Comparison of ENCODE assay signal across 1 cellular context in genomic region chr13:94548382-94549240, GRCh38.
A peak's percentile ranks its signal among the peaks of the same experiment; 100 is the strongest.
TF ChIP-seq lines count a peak whose summit lies in the region.

No MANE protein-coding gene starts in this region.

TF ChIP-seq in K562, 482 proteins besides CTCF, POLR2A, EP300 and RAD21 (continued from another document):
- 0 out of 2 replicates have a peak, but pooled peaks have one; percentile 15 for TF ChIP-seq MGA (IDR thresholded peaks at IDR 0.05)
- peak; percentile 58 for TF ChIP-seq EP400 (IDR thresholded peaks at IDR 0.05)
- no peak for TF ChIP-seq ZNF224 (CRISPR knock-in tag; IDR thresholded peaks at IDR 0.05)
- TF ChIP-seq RBM39 (optimal IDR thresholded peaks at IDR 0.05; ENCODE audit: low read depth, low read length), result no peak
- no peak for TF ChIP-seq NFATC3 (IDR thresholded peaks at IDR 0.05)
- no peak for TF ChIP-seq UBTF (IDR thresholded peaks at IDR 0.05; ENCODE audit: borderline replicate concordance in 1 of 2, low read depth in 2 of 2, low read length in 2 of 2)
- peak; percentile 44; the same call in 1 of the 2 replicates for TF ChIP-seq ARID4B (CRISPR knock-in tag; IDR thresholded peaks at IDR 0.05)
- TF ChIP-seq TRIM25 (IDR thresholded peaks at IDR 0.05; ENCODE audit: borderline replicate concordance), result no peak
- no peak for TF ChIP-seq NR3C1 (CRISPR knock-in tag; IDR thresholded peaks at IDR 0.05)
- TF ChIP-seq ELF2 (CRISPR knock-in tag; IDR thresholded peaks at IDR 0.05), result no peak
- no peak for TF ChIP-seq TRIM24 (IDR thresholded peaks at IDR 0.05)
- TF ChIP-seq RREB1 (CRISPR knock-in tag; IDR thresholded peaks at IDR 0.05), result no peak
- TF ChIP-seq ZNF282 (CRISPR knock-in tag; IDR thresholded peaks at IDR 0.05), result no peak
- no peak for TF ChIP-seq TCF7L2 (IDR thresholded peaks at IDR 0.05; ENCODE audit: low read depth, low read length)
- peak; percentile 45; the same call in 1 of the 2 replicates for TF ChIP-seq NFIC (IDR thresholded peaks at IDR 0.05)
- no peak for TF ChIP-seq USF2 (CRISPR knock-in tag; IDR thresholded peaks at IDR 0.05)
- no peak for TF ChIP-seq SNRNP70 (optimal IDR thresholded peaks at IDR 0.05; ENCODE audit: low read depth, low read length)
- TF ChIP-seq YBX1 (IDR thresholded peaks at IDR 0.05), result no peak
- TF ChIP-seq HMGN3 (IDR thresholded peaks at IDR 0.05; ENCODE audit: borderline replicate concordance, extremely low read depth, insufficient read length, low read depth, low read length), result no peak
- TF ChIP-seq ZNF561 (CRISPR knock-in tag; conservative IDR thresholded peaks at IDR 0.05), result no peak
- peak in 1 of 3 experiments; percentile 31 for TF ChIP-seq YY1 (IDR thresholded peaks at IDR 0.05; ENCODE audit: borderline replicate concordance in 1 of 3, control insufficient read depth in 1 of 3, extremely low read depth in 1 of 3, insufficient read depth in 3 of 3, insufficient read length in 1 of 3, insufficient replicate concordance in 2 of 3, low read depth in 1 of 3, low read length in 2 of 3)
- no peak for TF ChIP-seq DIDO1 (tag; IDR thresholded peaks at IDR 0.05; ENCODE audit: low read depth)
- no peak for TF ChIP-seq SIN3B (IDR thresholded peaks at IDR 0.05; ENCODE audit: low read depth)
- TF ChIP-seq DLX4 (CRISPR knock-in tag; IDR thresholded peaks at IDR 0.05), result no peak
